In the genomic region with DNA sequence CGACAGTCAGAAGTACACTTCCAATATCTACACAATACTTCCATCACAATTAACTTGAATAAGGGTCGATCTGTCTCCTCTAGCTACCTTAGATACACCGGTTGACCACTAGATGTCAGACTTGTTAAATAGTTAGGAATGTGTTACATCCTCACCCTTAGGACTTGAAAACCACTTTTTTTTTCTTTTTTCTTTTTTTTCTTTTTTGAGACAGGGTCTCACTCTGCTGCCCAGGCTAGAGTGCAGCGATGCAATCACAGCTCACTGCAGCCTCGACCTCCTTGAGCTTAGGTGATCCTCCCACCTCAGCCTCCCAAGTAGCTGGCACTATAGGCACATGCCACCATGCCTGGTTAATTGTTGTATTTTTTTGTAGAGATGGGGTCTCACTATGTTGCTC, we compare ENCODE assay signal across 9 cellular contexts.
DNase-seq lines count a peak whose midpoint lies in the region; ATAC-seq, FAIRE-seq and TF ChIP-seq lines count a peak whose summit lies in the region.
"Had no signal": no experiment of that assay in that cellular context is flagged by ENCODE, and none has a peak within 500 bp of the region (broad histone marks: within the 10 kb centered on the region; RNA-seq: fewer than 3 reads in every experiment).

No MANE protein-coding gene starts in this region.

- H3K4me1 ChIP-seq in HepG2 (ENCODE audit: insufficient read depth, low read length) (no peaks in the 10 kb centered on the region), gastrocnemius medialis (no peaks in the 10 kb centered on the region)

- peak; percentile 68 for TF ChIP-seq CTCF in HepG2 (CRISPR knock-in tag; IDR thresholded peaks at IDR 0.05)
- no peak for TF ChIP-seq CTCF in gastrocnemius medialis (IDR thresholded peaks at IDR 0.05 in 4 of 5, conservative IDR thresholded peaks at IDR 0.05 in 1 of 5)

- TF ChIP-seq EP300 in HepG2 (IDR thresholded peaks at IDR 0.05; ENCODE audit: low read depth in 2 of 2, low read length in 2 of 2) (no peak), HepG2 (CRISPR knock-in tag; IDR thresholded peaks at IDR 0.05; ENCODE audit: borderline replicate concordance) (no peak)

- no peak overlapping the region for H3K27ac ChIP-seq in HepG2 (ENCODE audit: extremely low read length, insufficient read depth, low read length)
- H3K27ac ChIP-seq in gastrocnemius medialis: no peak overlapping the region

- WGBS in HepG2 (ENCODE audit: low lambda C conversion rate): 1% methylated on average over 5 of the region's 5 CpGs

- in situ Hi-C loops in HepG2 (cut with HindIII; ENCODE audit: extremely low pct_ligation_motif_present, low pct_unique_long_range_greater_than_20kb): loop anchor here (5.0 to 10.0 kb wide), 2 partner anchors 215 to 752 kb away; no protein-coding TSS in a partner anchor
- in situ Hi-C loops in gastrocnemius medialis (cut with MboI; ENCODE audit: low sequenced_read_pairs in 4 of 4): no loop called here

- TF ChIP-seq POLR2A in HepG2 (IDR thresholded peaks at IDR 0.05; ENCODE audit: insufficient read depth in 1 of 2, low read depth in 2 of 2, low read length in 2 of 2) (no peak), gastrocnemius medialis (IDR thresholded peaks at IDR 0.05) (no peak)

- no peak for TF ChIP-seq RAD21 in HepG2 (CRISPR knock-in tag; IDR thresholded peaks at IDR 0.05)

- H3K36me3 ChIP-seq in HepG2 (replicated peaks in 1 of 2; ENCODE audit: control insufficient read depth in 1 of 2, insufficient read depth in 2 of 2, low read length in 2 of 2) (no peaks in the 10 kb centered on the region), gastrocnemius medialis (no peaks in the 10 kb centered on the region)

- H3K79me2 ChIP-seq in HepG2 (ENCODE audit: insufficient read depth, low read length): no peaks in the 10 kb centered on the region

- H3K9ac ChIP-seq in HepG2 (ENCODE audit: insufficient read depth, low read depth, low read length): no peak overlapping the region

- no peaks in the 10 kb centered on the region for H3K27me3 ChIP-seq in HepG2 (ENCODE audit: control insufficient read depth in 1 of 2, insufficient read depth in 2 of 2, low read length in 2 of 2)
- no peaks in the 10 kb centered on the region for H3K27me3 ChIP-seq in gastrocnemius medialis

- BruUV-seq in HepG2 (replicated peaks; lab: Mats Ljungman, UMichigan): no TSS peak

- no peak overlapping the region for H3K4me2 ChIP-seq in HepG2 (ENCODE audit: low read depth, low read length)

- CTCF ChIA-PET in HepG2 (lab: Yijun Ruan, JAX; ENCODE audit: low intra/inter-chr PET ratio, low total read pairs): interaction anchor here (0.9 to 2.1 kb wide), 3 partner anchors 215 to 767 kb away, joined by 3 to 8 read pairs (median 7); no protein-coding TSS in a partner anchor

- DNase-seq in DMS 273 treated with DMSO at 0.1 percent for 48 hours (lab: John Stamatoyannopoulos, UW) (peak; percentile 6), NCI-H460 (ENCODE audit: extremely low read depth, low read depth) (peak; percentile 76), brain pericyte (ENCODE audit: low read depth, low spot score) (peak; percentile 17), HepG2 (ENCODE audit: low spot score) (peak; percentile 53), T1000 (lab: John Stamatoyannopoulos, UW) (no peak), gastrocnemius medialis (no peak)
- DNase-seq: activated B cell treated with CpG ODN at 0.5 μM for 24 hours had no signal

- intact Hi-C loops in HepG2 (cut with micrococcal nuclease; ENCODE audit: unreplicated experiment) (loop anchor here (1.0 to 2.0 kb wide), 3 partner anchors 215 to 753 kb away; no protein-coding TSS in a partner anchor), gastrocnemius medialis (cut with DNase I; ENCODE audit: low total_unique reads) (no loop called here)

- H3K9me3 ChIP-seq in HepG2 (ENCODE audit: low read length): no peaks in the 10 kb centered on the region
- H3K9me3 ChIP-seq in gastrocnemius medialis: no peaks in the 10 kb centered on the region

- no peaks in the 10 kb centered on the region for H4K20me1 ChIP-seq in HepG2 (ENCODE audit: insufficient read depth, low read length)

- peak; percentile 64 for FAIRE-seq in HepG2 (lab: Jason Lieb, UNC)

- H3K4me3 ChIP-seq in HepG2 (replicated peaks in 1 of 3; ENCODE audit: insufficient read depth in 1 of 3, low read depth in 2 of 3, low read length in 3 of 3) (no peak overlapping the region), gastrocnemius medialis (no peak overlapping the region)

- POLR2A ChIA-PET in HepG2 (lab: Yijun Ruan, JAX): no interaction called here

- ATAC-seq in GM19438 (IDR thresholded peaks at IDR 0.05; ENCODE audit: low read depth, unreplicated experiment) (peak; percentile 82), HG03439 (IDR thresholded peaks at IDR 0.05; ENCODE audit: unreplicated experiment) (peak; percentile 87), HepG2 (peak; percentile 94), gastrocnemius medialis (no peak)

- no peak overlapping the region for H2AFZ ChIP-seq in HepG2 (ENCODE audit: low read length)

TF ChIP-seq in HepG2, 621 proteins besides CTCF, POLR2A, EP300 and RAD21:
- TF ChIP-seq POLR2AphosphoS5 (IDR thresholded peaks at IDR 0.05; ENCODE audit: low read depth, low read length): no peak
- peak; percentile 74 for TF ChIP-seq STAG1 (CRISPR knock-in tag; IDR thresholded peaks at IDR 0.05)
- TF ChIP-seq, protein P1, sequence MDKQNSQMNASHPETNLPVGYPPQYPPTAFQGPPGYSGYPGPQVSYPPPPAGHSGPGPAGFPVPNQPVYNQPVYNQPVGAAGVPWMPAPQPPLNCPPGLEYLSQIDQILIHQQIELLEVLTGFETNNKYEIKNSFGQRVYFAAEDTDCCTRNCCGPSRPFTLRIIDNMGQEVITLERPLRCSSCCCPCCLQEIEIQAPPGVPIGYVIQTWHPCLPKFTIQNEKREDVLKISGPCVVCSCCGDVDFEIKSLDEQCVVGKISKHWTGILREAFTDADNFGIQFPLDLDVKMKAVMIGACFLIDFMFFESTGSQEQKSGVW (CRISPR knock-in tag; IDR thresholded peaks at IDR 0.05; ENCODE audit: borderline replicate concordance): no peak
- no peak for TF ChIP-seq ZNF230 (CRISPR knock-in tag; IDR thresholded peaks at IDR 0.05)
- TF ChIP-seq ZIK1 (CRISPR knock-in tag; IDR thresholded peaks at IDR 0.05; ENCODE audit: borderline replicate concordance, low read depth): no peak
- TF ChIP-seq SMC3 (IDR thresholded peaks at IDR 0.05; ENCODE audit: low read length): peak; percentile 34; the same call in 1 of the 2 replicates
- no peak for TF ChIP-seq SETDB1 (CRISPR knock-in tag; IDR thresholded peaks at IDR 0.05; ENCODE audit: borderline replicate concordance)
- TF ChIP-seq ZBTB8A (CRISPR knock-in tag; IDR thresholded peaks at IDR 0.05; ENCODE audit: borderline replicate concordance, low read depth): no peak
TF ChIP-seq in HepG2: peak in this region for 2.

Comparison
In these comparisons a context has a peak if more than half of its experiments do, and no peak if none do; other contexts are left out.
1. DNase-seq: peak in DMS 273 treated with DMSO at 0.1 percent for 48 hours (single experiment), NCI-H460 (single experiment), brain pericyte (single experiment) and HepG2 (single experiment); none in T1000 (single experiment) and gastrocnemius medialis (0 of 2).
2. ATAC-seq: peak in GM19438 (single experiment), HG03439 (single experiment) and HepG2 (single experiment); none in gastrocnemius medialis (0 of 2).